In the genomic region with DNA sequence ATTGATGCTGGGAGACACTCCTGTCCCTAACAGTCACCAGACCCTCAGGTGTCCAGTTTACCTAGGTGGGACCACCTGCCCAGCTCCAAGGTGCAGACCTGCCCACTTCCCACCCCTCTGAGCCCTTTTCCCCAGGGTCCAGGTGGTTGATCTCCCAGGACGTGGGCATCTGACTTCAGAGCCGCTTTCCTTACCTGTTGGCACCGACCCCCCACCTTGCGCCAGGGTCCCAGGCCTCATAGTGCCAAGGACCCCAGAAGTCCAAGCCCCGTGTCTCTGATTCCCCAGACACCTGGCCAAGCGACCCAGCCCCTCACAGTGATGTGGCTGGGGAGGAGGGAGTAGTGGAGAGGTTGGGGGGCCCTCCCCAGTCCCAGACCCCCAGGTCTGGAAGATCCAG, we compare ENCODE assay signal across 10 cellular contexts. TPM values are rescaled to one million over a fixed set of nuclear protein-coding genes. Genes with fewer than 3 reads are reported as not detected.
DNase-seq lines count a peak whose midpoint lies in the region; ATAC-seq and TF ChIP-seq lines count a peak whose summit lies in the region.
"Had no signal": no experiment of that assay in that cellular context is flagged by ENCODE, and none has a peak within 500 bp of the region (broad histone marks: within the 10 kb centered on the region; RNA-seq: fewer than 3 reads in every experiment).

No MANE protein-coding gene starts in this region.

- peak overlapping the region in 2 of 3 donors; percentile 12 to 59 for H3K27ac Mint-ChIP-seq in CD4-positive, CD25-positive, alpha-beta regulatory T cell
- H3K27ac Mint-ChIP-seq in nephron: no peak overlapping the region
- H3K27ac Mint-ChIP-seq: activated naive CD4-positive, alpha-beta T cell treated with anti-CD3 and anti-CD28 coated beads for 36 hours had no signal

- no peaks in the 10 kb centered on the region for H3K36me3 ChIP-seq in CD4-positive, CD25-positive, alpha-beta regulatory T cell (ENCODE audit: control insufficient read depth, insufficient read depth, low read length)
- H3K36me3 ChIP-seq in HUES6 (ENCODE audit: control insufficient read depth, insufficient read depth, low read length): no peaks in the 10 kb centered on the region
- H3K36me3 ChIP-seq: stomach had no signal

- no peaks in the 10 kb centered on the region for H3K36me3 Mint-ChIP-seq in CD4-positive, CD25-positive, alpha-beta regulatory T cell
- no peaks in the 10 kb centered on the region for H3K36me3 Mint-ChIP-seq in nephron (ENCODE audit: low read depth)

- H3K4me3 ChIP-seq in CD4-positive, CD25-positive, alpha-beta regulatory T cell (ENCODE audit: low read depth, low read length): no peak overlapping the region
- H3K4me3 ChIP-seq in HUES6 (ENCODE audit: low read depth, low read length) (peak overlapping the region; percentile 39), coronary artery (peak overlapping the region; percentile 54)

- peak overlapping the region in 3 of 4 donors; percentile 50 to 80 (median 72) for H3K4me3 Mint-ChIP-seq in CD4-positive, CD25-positive, alpha-beta regulatory T cell
- peak overlapping the region; percentile 53 to 67 (median 66) for H3K4me3 Mint-ChIP-seq in nephron

- H3K9me3 Mint-ChIP-seq in CD4-positive, CD25-positive, alpha-beta regulatory T cell: no peaks in the 10 kb centered on the region
- no peaks in the 10 kb centered on the region for H3K9me3 Mint-ChIP-seq in nephron
- H3K9me3 Mint-ChIP-seq: activated naive CD4-positive, alpha-beta T cell treated with anti-CD3 and anti-CD28 coated beads for 36 hours had no signal

- H3K27ac ChIP-seq in CD4-positive, CD25-positive, alpha-beta regulatory T cell (ENCODE audit: insufficient read depth, low read length, poor library complexity, severe bottlenecking): peak overlapping the region; percentile 38
- H3K27ac ChIP-seq in HUES6 (ENCODE audit: low read depth, low read length) (no peak overlapping the region), coronary artery (no peak overlapping the region)

- no peak for DNase-seq in CD4-positive, CD25-positive, alpha-beta regulatory T cell
- DNase-seq in coronary artery (ENCODE audit: low spot score) (no peak), COLO668 (lab: John Stamatoyannopoulos, UW; ENCODE audit: unreplicated experiment) (no peak), GF-D8 (lab: John Stamatoyannopoulos, UW) (no peak), ACHN (no peak)
- no peak for DNase-seq in activated effector memory CD4-positive, alpha-beta T cell treated with Interleukin-2 at 50 U/mL for 16 hours

- peaks cover 5% of the 10 kb centered on the region for H3K27me3 Mint-ChIP-seq in CD4-positive, CD25-positive, alpha-beta regulatory T cell
- peaks cover 26% of the 10 kb centered on the region for H3K27me3 Mint-ChIP-seq in nephron (ENCODE audit: low read depth)

- TF ChIP-seq CTCF in coronary artery (IDR thresholded peaks at IDR 0.05) (no peak), nephron (IDR thresholded peaks at IDR 0.05; ENCODE audit: unreplicated experiment in 3 of 3) (no peak)

- no peak overlapping the region for H3K9ac ChIP-seq in HUES6 (ENCODE audit: low read length)

- peaks cover 39% of the 10 kb centered on the region for H3K4me1 ChIP-seq in CD4-positive, CD25-positive, alpha-beta regulatory T cell (ENCODE audit: control insufficient read depth, insufficient read depth, low read length, poor library complexity, severe bottlenecking)
- peaks cover 17% of the 10 kb centered on the region for H3K4me1 ChIP-seq in HUES6 (ENCODE audit: control insufficient read depth, insufficient read depth, low read length)

- H3K9me3 ChIP-seq in CD4-positive, CD25-positive, alpha-beta regulatory T cell (ENCODE audit: control insufficient read depth in 2 of 2, low read length in 2 of 2): no peaks in the 10 kb centered on the region
- H3K9me3 ChIP-seq in HUES6 (ENCODE audit: control insufficient read depth, insufficient read depth, low read depth, low read length): 0 out of 2 replicates have a peak, but pooled peaks cover 4% of the 10 kb centered on the region
- H3K9me3 ChIP-seq: stomach had no signal

- H3K4me1 Mint-ChIP-seq in CD4-positive, CD25-positive, alpha-beta regulatory T cell: peaks cover 11 to 38% (median 14%) of the 10 kb centered on the region in 4 donors
- H3K4me1 Mint-ChIP-seq in nephron: peaks cover 12% of the 10 kb centered on the region

- ATAC-seq in CD4-positive, CD25-positive, alpha-beta regulatory T cell (ENCODE audit: low read depth in 2 of 2): no peak

- in situ Hi-C loops in ACHN (cut with HindIII; ENCODE audit: low pct_ligation_motif_present, low pct_unique_long_range_greater_than_20kb, low sequenced_read_pairs): no loop called here

- no peaks in the 10 kb centered on the region for H3K27me3 ChIP-seq in CD4-positive, CD25-positive, alpha-beta regulatory T cell (ENCODE audit: control insufficient read depth, insufficient read depth, low read length)
- peaks cover 44% of the 10 kb centered on the region for H3K27me3 ChIP-seq in HUES6 (ENCODE audit: control insufficient read depth, insufficient read depth, low read length)

RNA-seq across cellular contexts. Expression of gene BBC3, which starts 9.6 kb away (rescaled TPM):
- total RNA-seq in CD4-positive, CD25-positive, alpha-beta regulatory T cell: 21.2 TPM
- 1 to 10 TPM; 4.2 to 6.7 (median 5.4) TPM for polyA plus RNA-seq in CD4-positive, CD25-positive, alpha-beta regulatory T cell

RNA-seq across cellular contexts. Expression of gene CCDC9, which starts 15.8 kb away (rescaled TPM):
- total RNA-seq in CD4-positive, CD25-positive, alpha-beta regulatory T cell: 44.1 TPM
- polyA plus RNA-seq in CD4-positive, CD25-positive, alpha-beta regulatory T cell: 10 to 100 TPM in 3 of 4 donors, 1 to 10 TPM in 1; 7.3 to 14.5 (median 12.6) TPM

RNA-seq across cellular contexts. Expression of gene INAFM1, which starts 34.1 kb away (rescaled TPM):
- 11.0 TPM for total RNA-seq in CD4-positive, CD25-positive, alpha-beta regulatory T cell
- 1 to 10 TPM; 1.5 to 3.6 (median 2.1) TPM for polyA plus RNA-seq in CD4-positive, CD25-positive, alpha-beta regulatory T cell

Comparison
In these comparisons a context has a peak if more than half of its experiments do, and no peak if none do; other contexts are left out.
1. H3K27ac Mint-ChIP-seq: peak in CD4-positive, CD25-positive, alpha-beta regulatory T cell (2 of 3); none in nephron (0 of 3).